Comparison of ENCODE assay signal across 10 cellular contexts in genomic region chr7:69906309-69906995, GRCh38.
DNase-seq lines count a peak whose midpoint lies in the region; ATAC-seq, FAIRE-seq and TF ChIP-seq lines count a peak whose summit lies in the region.
"Had no signal": no experiment of that assay in that cellular context is flagged by ENCODE, and none has a peak within 500 bp of the region (broad histone marks: within the 10 kb centered on the region; RNA-seq: fewer than 3 reads in every experiment).

No MANE protein-coding gene starts in this region.

- CTCF ChIA-PET in activated CD8-positive, alpha-beta T cell treated with anti-CD3 and anti-CD28 coated beads for 36 hours (lab: Charles Lee), result no interaction called here
- CTCF ChIA-PET in activated CD8-positive, alpha-beta T cell treated with anti-CD3 and anti-CD28 coated beads, Interleukin-2, amount 10 ng/mL, durations not matched to agents 7 days and 5 days (lab: Charles Lee), result no interaction called here
- CTCF ChIA-PET in SK-N-SH (lab: Yijun Ruan, JAX), result interaction anchor here (0.6 to 3.5 kb wide), 6 partner anchors 25 to 792 kb away, joined by 3 to 18 read pairs (median 4); no protein-coding TSS in a partner anchor

- no peak overlapping the region for H3K27ac Mint-ChIP-seq in activated CD8-positive, alpha-beta T cell treated with anti-CD3 and anti-CD28 coated beads for 36 hours
- H3K27ac Mint-ChIP-seq in activated CD8-positive, alpha-beta T cell treated with anti-CD3 and anti-CD28 coated beads, Interleukin-2, amount 10 ng/mL, durations not matched to agents 7 days and 5 days, result no peak overlapping the region
- no peak overlapping the region for H3K27ac Mint-ChIP-seq in stimulated activated naive CD8-positive, alpha-beta T cell treated with anti-CD3 and anti-CD28 coated beads, Interleukin-15, amount 100 ng/mL, for 72 hours
- H3K27ac Mint-ChIP-seq: CD4-positive, CD25-positive, alpha-beta regulatory T cell had no signal

- no peak overlapping the region for H3K4me3 ChIP-seq in GM23248
- H3K4me3 ChIP-seq in SK-N-SH (ENCODE audit: low read depth in 2 of 2, low read length in 1 of 2), result no peak overlapping the region

- in situ Hi-C loops in GM23248 (cut with MboI), result no loop called here

- ATAC-seq in activated CD8-positive, alpha-beta T cell treated with anti-CD3 and anti-CD28 coated beads for 36 hours, result peak; percentile 20
- ATAC-seq in activated CD8-positive, alpha-beta T cell treated with anti-CD3 and anti-CD28 coated beads, Interleukin-2, amount 10 ng/mL, durations not matched to agents 7 days and 5 days, result no peak
- ATAC-seq in HG03575 (IDR thresholded peaks at IDR 0.05; ENCODE audit: extremely low read depth, insufficient number of reproducible peaks, low FRiP score, unreplicated experiment), result peak; percentile 83
- peak; percentile 52 for ATAC-seq in stimulated activated naive CD8-positive, alpha-beta T cell treated with anti-CD3 and anti-CD28 coated beads, Interleukin-15, amount 100 ng/mL, for 72 hours

- no peak overlapping the region for H3K4me3 Mint-ChIP-seq in activated CD8-positive, alpha-beta T cell treated with anti-CD3 and anti-CD28 coated beads for 36 hours
- no peak overlapping the region for H3K4me3 Mint-ChIP-seq in activated CD8-positive, alpha-beta T cell treated with anti-CD3 and anti-CD28 coated beads, Interleukin-2, amount 10 ng/mL, durations not matched to agents 7 days and 5 days
- no peak overlapping the region for H3K4me3 Mint-ChIP-seq in stimulated activated naive CD8-positive, alpha-beta T cell treated with anti-CD3 and anti-CD28 coated beads, Interleukin-15, amount 100 ng/mL, for 72 hours
- H3K4me3 Mint-ChIP-seq: CD4-positive, CD25-positive, alpha-beta regulatory T cell had no signal

- TF ChIP-seq CTCF in activated CD8-positive, alpha-beta T cell treated with anti-CD3 and anti-CD28 coated beads for 36 hours (IDR thresholded peaks at IDR 0.05), result no peak
- TF ChIP-seq CTCF in SK-N-SH (IDR thresholded peaks at IDR 0.05) (no peak), D721Med (IDR thresholded peaks at IDR 0.05; ENCODE audit: insufficient read depth, missing control alignments) (no peak)

- peak; percentile 28 for DNase-seq in activated CD8-positive, alpha-beta T cell treated with anti-CD3 and anti-CD28 coated beads for 36 hours
- no peak for DNase-seq in activated CD8-positive, alpha-beta T cell treated with anti-CD3 and anti-CD28 coated beads, Interleukin-2, amount 10 ng/mL, durations not matched to agents 7 days and 5 days
- peak; percentile 3 for DNase-seq in GM23248
- no peak for DNase-seq in stimulated activated naive CD8-positive, alpha-beta T cell treated with anti-CD3 and anti-CD28 coated beads, Interleukin-15, amount 100 ng/mL, for 72 hours
- no peak for DNase-seq in SK-N-SH
- no peak for DNase-seq in hepatic stellate cell (ENCODE audit: low spot score)
- no peak for DNase-seq in D721Med (ENCODE audit: insufficient read length, low spot score)
- DNase-seq: CD4-positive, CD25-positive, alpha-beta regulatory T cell; T1000 had no signal

- H4K20me1 ChIP-seq in GM23248 (ENCODE audit: insufficient read depth), result no peaks in the 10 kb centered on the region
- H4K20me1 ChIP-seq in SK-N-SH (ENCODE audit: insufficient read depth), result no peaks in the 10 kb centered on the region; the same call in 1 of the 2 replicates

- H3K9ac ChIP-seq in GM23248 (no peak overlapping the region), SK-N-SH (no peak overlapping the region)

- H3K27ac ChIP-seq in GM23248, result no peak overlapping the region
- H3K27ac ChIP-seq in SK-N-SH (ENCODE audit: low read depth in 2 of 2, low read length in 1 of 2), result no peak overlapping the region

- H3K4me2 ChIP-seq in GM23248 (ENCODE audit: unreplicated experiment), result no peak overlapping the region
- no peak overlapping the region for H3K4me2 ChIP-seq in SK-N-SH

- H3K79me2 ChIP-seq in GM23248 (ENCODE audit: insufficient read depth), result no peaks in the 10 kb centered on the region
- H3K79me2 ChIP-seq in SK-N-SH (ENCODE audit: insufficient read depth), result no peaks in the 10 kb centered on the region; the same call in 1 of the 2 replicates

- no peak for FAIRE-seq in D721Med (lab: Jason Lieb, UNC)

- no peaks in the 10 kb centered on the region for H3K9me2 ChIP-seq in GM23248 (ENCODE audit: insufficient read depth)
- H3K9me2 ChIP-seq in SK-N-SH, result no peaks in the 10 kb centered on the region

- H3K9me3 Mint-ChIP-seq in activated CD8-positive, alpha-beta T cell treated with anti-CD3 and anti-CD28 coated beads for 36 hours, result no peaks in the 10 kb centered on the region
- H3K9me3 Mint-ChIP-seq in activated CD8-positive, alpha-beta T cell treated with anti-CD3 and anti-CD28 coated beads, Interleukin-2, amount 10 ng/mL, durations not matched to agents 7 days and 5 days (ENCODE audit: insufficient read depth), result no peaks in the 10 kb centered on the region
- H3K9me3 Mint-ChIP-seq in stimulated activated naive CD8-positive, alpha-beta T cell treated with anti-CD3 and anti-CD28 coated beads, Interleukin-15, amount 100 ng/mL, for 72 hours, result no peaks in the 10 kb centered on the region

- H3K4me1 ChIP-seq in GM23248 (ENCODE audit: insufficient read depth), result no peaks in the 10 kb centered on the region
- H3K4me1 ChIP-seq in SK-N-SH (ENCODE audit: control insufficient read depth in 1 of 2, insufficient read depth in 2 of 2, low read depth in 1 of 2, low read length in 1 of 2), result peaks cover 10 to 16% of the 10 kb centered on the region in 2 experiments

- peaks cover 6% of the 10 kb centered on the region for H3K4me1 Mint-ChIP-seq in activated CD8-positive, alpha-beta T cell treated with anti-CD3 and anti-CD28 coated beads for 36 hours (ENCODE audit: low read depth)
- peaks cover 4% of the 10 kb centered on the region for H3K4me1 Mint-ChIP-seq in activated CD8-positive, alpha-beta T cell treated with anti-CD3 and anti-CD28 coated beads, Interleukin-2, amount 10 ng/mL, durations not matched to agents 7 days and 5 days (ENCODE audit: low read depth)
- peaks cover 8% of the 10 kb centered on the region for H3K4me1 Mint-ChIP-seq in stimulated activated naive CD8-positive, alpha-beta T cell treated with anti-CD3 and anti-CD28 coated beads, Interleukin-15, amount 100 ng/mL, for 72 hours
- H3K4me1 Mint-ChIP-seq: CD4-positive, CD25-positive, alpha-beta regulatory T cell had no signal

- H3K27me3 ChIP-seq in GM23248 (replicated peaks; ENCODE audit: insufficient read depth) (no peaks in the 10 kb centered on the region), SK-N-SH (ENCODE audit: insufficient read depth) (no peaks in the 10 kb centered on the region)

- peaks cover 3% of the 10 kb centered on the region for H3K27me3 Mint-ChIP-seq in activated CD8-positive, alpha-beta T cell treated with anti-CD3 and anti-CD28 coated beads for 36 hours
- H3K27me3 Mint-ChIP-seq in activated CD8-positive, alpha-beta T cell treated with anti-CD3 and anti-CD28 coated beads, Interleukin-2, amount 10 ng/mL, durations not matched to agents 7 days and 5 days (ENCODE audit: low read depth), result peaks cover 6% of the 10 kb centered on the region
- H3K27me3 Mint-ChIP-seq in stimulated activated naive CD8-positive, alpha-beta T cell treated with anti-CD3 and anti-CD28 coated beads, Interleukin-15, amount 100 ng/mL, for 72 hours, result peaks cover 31% of the 10 kb centered on the region
- H3K27me3 Mint-ChIP-seq: CD4-positive, CD25-positive, alpha-beta regulatory T cell had no signal

- H3K9me3 ChIP-seq in GM23248 (ENCODE audit: low read depth) (no peaks in the 10 kb centered on the region), SK-N-SH (no peaks in the 10 kb centered on the region)

- intact Hi-C loops in activated CD8-positive, alpha-beta T cell treated with anti-CD3 and anti-CD28 coated beads for 36 hours (cut with micrococcal nuclease), result no loop called here

- POLR2A ChIA-PET in activated CD8-positive, alpha-beta T cell treated with anti-CD3 and anti-CD28 coated beads for 36 hours (lab: Charles Lee), result no interaction called here
- POLR2A ChIA-PET in activated CD8-positive, alpha-beta T cell treated with anti-CD3 and anti-CD28 coated beads, Interleukin-2, amount 10 ng/mL, durations not matched to agents 7 days and 5 days (lab: Charles Lee), result no interaction called here
- POLR2A ChIA-PET in SK-N-SH (lab: Yijun Ruan, JAX), result interaction anchor here (0.6 kb wide), 1 partner anchor 100 kb away, joined by 3 read pairs; no protein-coding TSS in a partner anchor

- H2AFZ ChIP-seq in GM23248 (no peak overlapping the region), SK-N-SH (ENCODE audit: low read depth) (no peak overlapping the region)

- H3F3A ChIP-seq in GM23248 (ENCODE audit: insufficient read depth), result no peaks in the 10 kb centered on the region
- no peaks in the 10 kb centered on the region for H3F3A ChIP-seq in SK-N-SH (replicated peaks; ENCODE audit: insufficient read depth)

- H3K36me3 Mint-ChIP-seq in activated CD8-positive, alpha-beta T cell treated with anti-CD3 and anti-CD28 coated beads for 36 hours (ENCODE audit: low read depth), result no peaks in the 10 kb centered on the region
- no peaks in the 10 kb centered on the region for H3K36me3 Mint-ChIP-seq in activated CD8-positive, alpha-beta T cell treated with anti-CD3 and anti-CD28 coated beads, Interleukin-2, amount 10 ng/mL, durations not matched to agents 7 days and 5 days (ENCODE audit: low read depth)
- H3K36me3 Mint-ChIP-seq: CD4-positive, CD25-positive, alpha-beta regulatory T cell had no signal

- no peak for TF ChIP-seq RAD21 in SK-N-SH (IDR thresholded peaks at IDR 0.05; ENCODE audit: low read length)

- WGBS in GM23248 (ENCODE audit: low coverage in 1 of 2, low lambda C conversion rate in 2 of 2, missing lambda C conversion rate in 2 of 2), 2 experiments, result 55 to 68% methylated on average over 8 of the region's 8 CpGs
- 91% methylated on average over 8 of the region's 8 CpGs for WGBS in SK-N-SH (ENCODE audit: low lambda C conversion rate)

- no peak for TF ChIP-seq EP300 in SK-N-SH (IDR thresholded peaks at IDR 0.05; ENCODE audit: borderline replicate concordance in 1 of 2, low read depth in 1 of 2, low read length in 1 of 2)

- no peaks in the 10 kb centered on the region for H3K36me3 ChIP-seq in GM23248 (ENCODE audit: low read depth)
- H3K36me3 ChIP-seq in SK-N-SH (replicated peaks in 1 of 2; ENCODE audit: control insufficient read depth in 1 of 2, insufficient read depth in 2 of 2, low read length in 1 of 2), result peaks cover 0 to 4% of the 10 kb centered on the region in 2 experiments

TF ChIP-seq in SK-N-SH, 30 proteins besides CTCF, POLR2A, EP300 and RAD21:
- TF ChIP-seq, protein P1, sequence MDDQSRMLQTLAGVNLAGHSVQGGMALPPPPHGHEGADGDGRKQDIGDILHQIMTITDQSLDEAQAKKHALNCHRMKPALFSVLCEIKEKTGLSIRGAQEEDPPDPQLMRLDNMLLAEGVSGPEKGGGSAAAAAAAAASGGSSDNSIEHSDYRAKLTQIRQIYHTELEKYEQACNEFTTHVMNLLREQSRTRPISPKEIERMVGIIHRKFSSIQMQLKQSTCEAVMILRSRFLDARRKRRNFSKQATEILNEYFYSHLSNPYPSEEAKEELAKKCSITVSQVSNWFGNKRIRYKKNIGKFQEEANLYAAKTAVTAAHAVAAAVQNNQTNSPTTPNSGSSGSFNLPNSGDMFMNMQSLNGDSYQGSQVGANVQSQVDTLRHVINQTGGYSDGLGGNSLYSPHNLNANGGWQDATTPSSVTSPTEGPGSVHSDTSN (IDR thresholded peaks at IDR 0.05), result no peak

Comparison
In these comparisons a context has a peak if more than half of its experiments do, and no peak if none do; other contexts are left out.
1. DNase-seq: peak in activated CD8-positive, alpha-beta T cell treated with anti-CD3 and anti-CD28 coated beads for 36 hours (single experiment) and GM23248 (single experiment); none in activated CD8-positive, alpha-beta T cell treated with anti-CD3 and anti-CD28 coated beads, Interleukin-2, amount 10 ng/mL, durations not matched to agents 7 days and 5 days (single experiment), stimulated activated naive CD8-positive, alpha-beta T cell treated with anti-CD3 and anti-CD28 coated beads, Interleukin-15, amount 100 ng/mL, for 72 hours (0 of 2), SK-N-SH (single experiment), hepatic stellate cell (single experiment) and D721Med (single experiment).